Comparison of ENCODE assay signal across 15 cellular contexts in the genomic region with DNA sequence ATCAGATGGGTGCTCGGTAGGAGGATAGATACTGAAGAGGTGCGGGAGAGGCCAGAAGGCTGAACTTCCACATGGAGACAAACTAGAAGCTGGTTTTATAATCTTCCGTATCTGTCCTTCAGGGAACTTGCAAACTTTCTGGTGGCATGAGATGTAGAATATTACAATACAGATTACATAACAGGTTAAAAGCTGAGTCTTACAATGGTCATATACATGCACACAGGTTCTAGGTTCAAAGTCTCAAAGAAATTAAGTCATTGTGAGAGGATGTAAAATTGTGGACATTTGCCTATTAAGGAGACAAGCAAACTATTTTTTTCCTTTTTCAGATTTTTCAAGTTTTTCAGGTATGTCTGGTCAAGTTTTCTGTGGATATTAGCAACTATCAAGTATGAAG. TPM values are rescaled to one million over a fixed set of nuclear protein-coding genes. Genes with fewer than 3 reads are reported as not detected.
DNase-seq lines count a peak whose midpoint lies in the region; ATAC-seq and TF ChIP-seq lines count a peak whose summit lies in the region.
"Had no signal": no experiment of that assay in that cellular context is flagged by ENCODE, and none has a peak within 500 bp of the region (broad histone marks: within the 10 kb centered on the region; RNA-seq: fewer than 3 reads in every experiment).

No MANE protein-coding gene starts in this region.

- H3K4me1 ChIP-seq in BLaER1 treated with 17β-estradiol and CSF1 and Interleukin-3, amounts not matched to agents 10 nM and 100 nM, result peaks cover 0 to 89% (median 36%) of the 10 kb centered on the region in 10 experiments; a peak in 14 of 20 replicates
- peaks cover 0 to 5% (median 0%) of the 10 kb centered on the region in 4 donors for H3K4me1 ChIP-seq in Peyer's patch
- H3K4me1 ChIP-seq in trophoblast cell (ENCODE audit: control insufficient read depth in 1 of 2, insufficient read depth in 2 of 2, low read length in 2 of 2), result peaks cover 3 to 7% of the 10 kb centered on the region in 2 experiments
- H3K4me1 ChIP-seq: Caco-2 had no signal

- peak overlapping the region; percentile 31 for H2BK5ac ChIP-seq in trophoblast cell (ENCODE audit: low read depth, low read length, poor library complexity)

- TF ChIP-seq POLR2A in Peyer's patch (IDR thresholded peaks at IDR 0.05), result no peak

- H3K79me1 ChIP-seq in trophoblast cell (ENCODE audit: low read length), result no peaks in the 10 kb centered on the region

- H3K27ac ChIP-seq in BLaER1 treated with 17β-estradiol and CSF1 and Interleukin-3, amounts not matched to agents 10 nM and 100 nM, result peak overlapping the region in 6 of 11 experiments; percentile 44 to 91 (median 85); a peak in 9 of 22 replicates
- H3K27ac ChIP-seq in Peyer's patch, result peak overlapping the region in 3 of 4 donors; percentile 13 to 69 (median 45)
- H3K27ac ChIP-seq in trophoblast cell (ENCODE audit: low read depth, low read length), result no peak overlapping the region

- no peak overlapping the region for H3K4me3 ChIP-seq in BLaER1 treated with 17β-estradiol and CSF1 and Interleukin-3, amounts not matched to agents 10 nM and 100 nM
- H3K4me3 ChIP-seq in Peyer's patch (no peak overlapping the region), trophoblast cell (ENCODE audit: low read depth, low read length) (no peak overlapping the region)

- H4K20me1 ChIP-seq in BLaER1 treated with 17β-estradiol and CSF1 and Interleukin-3, amounts not matched to agents 10 nM and 100 nM, result no peaks in the 10 kb centered on the region

- no peak overlapping the region for H3K18ac ChIP-seq in trophoblast cell (ENCODE audit: low read length)

- H2BK120ac ChIP-seq in trophoblast cell (ENCODE audit: insufficient read depth, low read length, poor library complexity), result no peak overlapping the region

- peaks cover 2% of the 10 kb centered on the region for H3K79me2 ChIP-seq in trophoblast cell (ENCODE audit: control insufficient read depth, insufficient read depth, low read length, poor library complexity)

- no peak overlapping the region for H4K91ac ChIP-seq in trophoblast cell (ENCODE audit: low read depth, low read length)

- H2AK5ac ChIP-seq in trophoblast cell (ENCODE audit: low read length), result no peak overlapping the region

- H3K14ac ChIP-seq in trophoblast cell (ENCODE audit: low read length), result no peak overlapping the region

- H3K27me3 ChIP-seq in BLaER1 treated with 17β-estradiol and CSF1 and Interleukin-3, amounts not matched to agents 10 nM and 100 nM, result no peaks in the 10 kb centered on the region
- no peaks in the 10 kb centered on the region for H3K27me3 ChIP-seq in Peyer's patch
- no peaks in the 10 kb centered on the region for H3K27me3 ChIP-seq in trophoblast cell (ENCODE audit: insufficient read depth, low read length)

- peak overlapping the region in 5 of 11 experiments; percentile 76 to 94 (median 79); a peak in 9 of 22 replicates for H3K4me2 ChIP-seq in BLaER1 treated with 17β-estradiol and CSF1 and Interleukin-3, amounts not matched to agents 10 nM and 100 nM
- no peak overlapping the region for H3K4me2 ChIP-seq in trophoblast cell (ENCODE audit: low read length)

- DNase-seq in Peyer's patch (no peak), left colon (no peak), trophoblast cell (no peak), NCI-H1694 treated with DMSO at 0.1 percent for 48 hours (lab: John Stamatoyannopoulos, UW) (no peak), NCI-H2227 treated with DMSO at 0.1 percent for 48 hours (lab: John Stamatoyannopoulos, UW) (no peak), NCI-H345 treated with DMSO at 0.1 percent for 48 hours (lab: John Stamatoyannopoulos, UW; ENCODE audit: unreplicated experiment) (no peak)
- DNase-seq: 8988T; ACHN; Caco-2; CD8-positive, alpha-beta memory T cell; DND-41; HCEC 1CT; HFFc6 had no signal

- H3K23ac ChIP-seq in trophoblast cell (ENCODE audit: low read length), result no peak overlapping the region

- no peak overlapping the region; a peak in 1 of 22 replicates for H3K9ac ChIP-seq in BLaER1 treated with 17β-estradiol and CSF1 and Interleukin-3, amounts not matched to agents 10 nM and 100 nM
- H3K9ac ChIP-seq in trophoblast cell (ENCODE audit: low read length), result no peak overlapping the region

- H4K8ac ChIP-seq in trophoblast cell (ENCODE audit: low read depth, low read length), result no peak overlapping the region

- no peaks in the 10 kb centered on the region for H3K9me3 ChIP-seq in BLaER1 treated with 17β-estradiol and CSF1 and Interleukin-3, amounts not matched to agents 10 nM and 100 nM (replicated peaks in 1 of 11)
- H3K9me3 ChIP-seq in Peyer's patch, result no peaks in the 10 kb centered on the region
- no peaks in the 10 kb centered on the region for H3K9me3 ChIP-seq in trophoblast cell (ENCODE audit: insufficient read depth, low read depth, low read length)
- H3K9me3 ChIP-seq: Caco-2 had no signal

- WGBS in trophoblast cell (ENCODE audit: extremely low coverage, insufficient coverage, insufficient read length), result no CpG with 5 or more reads among the region's 3 CpGs

- peak; percentile 67 for ATAC-seq in left colon
- ATAC-seq in GM21447 (IDR thresholded peaks at IDR 0.05; ENCODE audit: unreplicated experiment), result no peak

- H3K36me3 ChIP-seq in BLaER1 treated with 17β-estradiol and CSF1 and Interleukin-3, amounts not matched to agents 10 nM and 100 nM, result no peaks in the 10 kb centered on the region
- H3K36me3 ChIP-seq in Peyer's patch (no peaks in the 10 kb centered on the region), trophoblast cell (ENCODE audit: control insufficient read depth in 1 of 2, insufficient read depth in 2 of 2, low read length in 2 of 2) (no peaks in the 10 kb centered on the region)

- H3K4ac ChIP-seq in trophoblast cell (ENCODE audit: low read depth, low read length), result no peak overlapping the region

- intact Hi-C loops in left colon (cut with DNase I, micrococcal nuclease), result no loop called here

- H2BK12ac ChIP-seq in trophoblast cell (ENCODE audit: low read length), result no peak overlapping the region

- no peak overlapping the region for H4K12ac ChIP-seq in trophoblast cell (ENCODE audit: low read depth, low read length)

- TF ChIP-seq CTCF in Peyer's patch (IDR thresholded peaks at IDR 0.05), result no peak

- no peak overlapping the region for H2AFZ ChIP-seq in trophoblast cell (ENCODE audit: insufficient read depth, low read length, poor library complexity)

RNA-seq across cellular contexts. Expression of gene ZSWIM6, which starts 10.4 kb away (rescaled TPM):
- total RNA-seq in Peyer's patch (10 to 100 TPM; 13.3 to 19.4 (median 16.0) TPM), left colon (10 to 100 TPM; 22.5 to 27.1 TPM)
- polyA plus RNA-seq in trophoblast cell (2013), result 9.7 and 9.8 TPM in 2 replicates
